1 cellular context compared by ENCODE assay signal in genomic region chr11:65961267-65962135, GRCh38.
A peak's percentile ranks its signal among the peaks of the same experiment; 100 is the strongest.
TF ChIP-seq lines count a peak whose summit lies in the region.

SART1 (plus strand) TSS chr11:65961734; CDS start chr11:65961781, 47 bp downstream.

TF ChIP-seq in HepG2, 621 proteins besides CTCF, POLR2A, EP300 and RAD21 (continued from another document and continues in another):
- TF ChIP-seq, protein P1, sequence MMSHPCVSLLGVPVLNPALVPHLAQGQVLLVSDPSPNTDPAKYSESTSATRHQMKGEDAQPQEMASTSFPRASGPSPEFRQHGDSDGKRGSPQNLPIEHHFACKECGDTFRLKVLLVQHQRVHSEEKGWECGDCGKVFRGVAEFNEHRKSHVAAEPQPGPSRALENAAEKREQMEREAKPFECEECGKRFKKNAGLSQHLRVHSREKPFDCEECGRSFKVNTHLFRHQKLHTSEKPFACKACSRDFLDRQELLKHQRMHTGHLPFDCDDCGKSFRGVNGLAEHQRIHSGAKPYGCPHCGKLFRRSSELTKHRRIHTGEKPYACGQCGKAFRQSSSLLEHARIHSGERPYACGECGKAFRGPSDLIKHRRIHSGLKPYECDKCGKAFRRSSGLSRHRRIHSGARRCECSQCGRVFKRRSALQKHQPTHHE (CRISPR knock-in tag; IDR thresholded peaks at IDR 0.05; ENCODE audit: borderline replicate concordance): peak; percentile 83; the same call in 1 of the 2 replicates
- TF ChIP-seq AHDC1 (CRISPR knock-in tag; IDR thresholded peaks at IDR 0.05; ENCODE audit: borderline replicate concordance) (no peak), MBD4 (IDR thresholded peaks at IDR 0.05; ENCODE audit: borderline replicate concordance, low read length) (no peak), RAD51 (IDR thresholded peaks at IDR 0.05; ENCODE audit: borderline replicate concordance) (no peak), ZNF766 (CRISPR knock-in tag; IDR thresholded peaks at IDR 0.05; ENCODE audit: borderline replicate concordance) (peak; percentile 76; the same call in 1 of the 2 replicates), ZNF629 (CRISPR knock-in tag; conservative IDR thresholded peaks at IDR 0.05) (no peak), HMGA1 (CRISPR knock-in tag; conservative IDR thresholded peaks at IDR 0.05) (no peak), TEAD2 (CRISPR knock-in tag; IDR thresholded peaks at IDR 0.05) (no peak), CBX5 (CRISPR knock-in tag; IDR thresholded peaks at IDR 0.05; ENCODE audit: borderline replicate concordance) (peak; percentile 49; the same call in 1 of the 2 replicates), SNAI1 (CRISPR knock-in tag; IDR thresholded peaks at IDR 0.05; ENCODE audit: borderline replicate concordance) (no peak), ZNF251 (CRISPR knock-in tag; IDR thresholded peaks at IDR 0.05) (no peak), HNF4A (CRISPR knock-in tag; IDR thresholded peaks at IDR 0.05) (no peak; the same call in 1 of the 2 replicates), ZNF589 (CRISPR knock-in tag; conservative IDR thresholded peaks at IDR 0.05) (peak; percentile 78; the same call in 1 of the 2 replicates), ZNF350 (CRISPR knock-in tag; IDR thresholded peaks at IDR 0.05; ENCODE audit: borderline replicate concordance, low read depth) (peak; percentile 69; the same call in 1 of the 2 replicates), STAT5B (CRISPR knock-in tag; IDR thresholded peaks at IDR 0.05) (no peak), SRSF9 (IDR thresholded peaks at IDR 0.05; ENCODE audit: borderline replicate concordance, insufficient read depth, low read depth, low read length, poor library complexity, severe bottlenecking) (no peak), EED (CRISPR knock-in tag; IDR thresholded peaks at IDR 0.05) (peak; percentile 94), ZNF224 (CRISPR knock-in tag; IDR thresholded peaks at IDR 0.05) (no peak), ZNF512 (CRISPR knock-in tag; IDR thresholded peaks at IDR 0.05) (no peak), ZNF564 (CRISPR knock-in tag; IDR thresholded peaks at IDR 0.05) (no peak), ZFP36L2 (CRISPR knock-in tag; IDR thresholded peaks at IDR 0.05) (no peak), HBP1 (CRISPR knock-in tag; IDR thresholded peaks at IDR 0.05; ENCODE audit: low read depth) (0 out of 2 replicates have a peak, but pooled peaks have one; percentile 42), REL (CRISPR knock-in tag; conservative IDR thresholded peaks at IDR 0.05) (no peak), SSRP1 (CRISPR knock-in tag; IDR thresholded peaks at IDR 0.05) (no peak; the same call in 1 of the 2 replicates), KLF9 (CRISPR knock-in tag; IDR thresholded peaks at IDR 0.05; ENCODE audit: low read depth) (no peak), ZMYM4 (CRISPR knock-in tag; IDR thresholded peaks at IDR 0.05) (peak; percentile 48; the same call in 1 of the 2 replicates), GTF2F1 (IDR thresholded peaks at IDR 0.05; ENCODE audit: low read length) (no peak), GFI1 (CRISPR knock-in tag; IDR thresholded peaks at IDR 0.05; ENCODE audit: borderline replicate concordance) (no peak)
- TF ChIP-seq, protein P2, sequence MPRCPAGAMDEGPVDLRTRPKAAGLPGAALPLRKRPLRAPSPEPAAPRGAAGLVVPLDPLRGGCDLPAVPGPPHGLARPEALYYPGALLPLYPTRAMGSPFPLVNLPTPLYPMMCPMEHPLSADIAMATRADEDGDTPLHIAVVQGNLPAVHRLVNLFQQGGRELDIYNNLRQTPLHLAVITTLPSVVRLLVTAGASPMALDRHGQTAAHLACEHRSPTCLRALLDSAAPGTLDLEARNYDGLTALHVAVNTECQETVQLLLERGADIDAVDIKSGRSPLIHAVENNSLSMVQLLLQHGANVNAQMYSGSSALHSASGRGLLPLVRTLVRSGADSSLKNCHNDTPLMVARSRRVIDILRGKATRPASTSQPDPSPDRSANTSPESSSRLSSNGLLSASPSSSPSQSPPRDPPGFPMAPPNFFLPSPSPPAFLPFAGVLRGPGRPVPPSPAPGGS (CRISPR knock-in tag; IDR thresholded peaks at IDR 0.05): peak; percentile 87; the same call in 1 of the 2 replicates
- TF ChIP-seq, protein P3, sequence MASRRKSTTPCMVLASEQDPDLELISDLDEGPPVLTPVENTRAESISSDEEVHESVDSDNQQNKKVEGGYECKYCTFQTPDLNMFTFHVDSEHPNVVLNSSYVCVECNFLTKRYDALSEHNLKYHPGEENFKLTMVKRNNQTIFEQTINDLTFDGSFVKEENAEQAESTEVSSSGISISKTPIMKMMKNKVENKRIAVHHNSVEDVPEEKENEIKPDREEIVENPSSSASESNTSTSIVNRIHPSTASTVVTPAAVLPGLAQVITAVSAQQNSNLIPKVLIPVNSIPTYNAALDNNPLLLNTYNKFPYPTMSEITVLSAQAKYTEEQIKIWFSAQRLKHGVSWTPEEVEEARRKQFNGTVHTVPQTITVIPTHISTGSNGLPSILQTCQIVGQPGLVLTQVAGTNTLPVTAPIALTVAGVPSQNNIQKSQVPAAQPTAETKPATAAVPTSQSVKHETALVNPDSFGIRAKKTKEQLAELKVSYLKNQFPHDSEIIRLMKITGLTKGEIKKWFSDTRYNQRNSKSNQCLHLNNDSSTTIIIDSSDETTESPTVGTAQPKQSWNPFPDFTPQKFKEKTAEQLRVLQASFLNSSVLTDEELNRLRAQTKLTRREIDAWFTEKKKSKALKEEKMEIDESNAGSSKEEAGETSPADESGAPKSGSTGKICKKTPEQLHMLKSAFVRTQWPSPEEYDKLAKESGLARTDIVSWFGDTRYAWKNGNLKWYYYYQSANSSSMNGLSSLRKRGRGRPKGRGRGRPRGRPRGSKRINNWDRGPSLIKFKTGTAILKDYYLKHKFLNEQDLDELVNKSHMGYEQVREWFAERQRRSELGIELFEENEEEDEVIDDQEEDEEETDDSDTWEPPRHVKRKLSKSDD (CRISPR knock-in tag; IDR thresholded peaks at IDR 0.05; ENCODE audit: low read depth): no peak
- TF ChIP-seq, protein P4, sequence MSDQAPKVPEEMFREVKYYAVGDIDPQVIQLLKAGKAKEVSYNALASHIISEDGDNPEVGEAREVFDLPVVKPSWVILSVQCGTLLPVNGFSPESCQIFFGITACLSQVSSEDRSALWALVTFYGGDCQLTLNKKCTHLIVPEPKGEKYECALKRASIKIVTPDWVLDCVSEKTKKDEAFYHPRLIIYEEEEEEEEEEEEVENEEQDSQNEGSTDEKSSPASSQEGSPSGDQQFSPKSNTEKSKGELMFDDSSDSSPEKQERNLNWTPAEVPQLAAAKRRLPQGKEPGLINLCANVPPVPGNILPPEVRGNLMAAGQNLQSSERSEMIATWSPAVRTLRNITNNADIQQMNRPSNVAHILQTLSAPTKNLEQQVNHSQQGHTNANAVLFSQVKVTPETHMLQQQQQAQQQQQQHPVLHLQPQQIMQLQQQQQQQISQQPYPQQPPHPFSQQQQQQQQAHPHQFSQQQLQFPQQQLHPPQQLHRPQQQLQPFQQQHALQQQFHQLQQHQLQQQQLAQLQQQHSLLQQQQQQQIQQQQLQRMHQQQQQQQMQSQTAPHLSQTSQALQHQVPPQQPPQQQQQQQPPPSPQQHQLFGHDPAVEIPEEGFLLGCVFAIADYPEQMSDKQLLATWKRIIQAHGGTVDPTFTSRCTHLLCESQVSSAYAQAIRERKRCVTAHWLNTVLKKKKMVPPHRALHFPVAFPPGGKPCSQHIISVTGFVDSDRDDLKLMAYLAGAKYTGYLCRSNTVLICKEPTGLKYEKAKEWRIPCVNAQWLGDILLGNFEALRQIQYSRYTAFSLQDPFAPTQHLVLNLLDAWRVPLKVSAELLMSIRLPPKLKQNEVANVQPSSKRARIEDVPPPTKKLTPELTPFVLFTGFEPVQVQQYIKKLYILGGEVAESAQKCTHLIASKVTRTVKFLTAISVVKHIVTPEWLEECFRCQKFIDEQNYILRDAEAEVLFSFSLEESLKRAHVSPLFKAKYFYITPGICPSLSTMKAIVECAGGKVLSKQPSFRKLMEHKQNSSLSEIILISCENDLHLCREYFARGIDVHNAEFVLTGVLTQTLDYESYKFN (CRISPR knock-in tag; conservative IDR thresholded peaks at IDR 0.05): peak; percentile 59; the same call in 1 of the 2 replicates
- TF ChIP-seq, protein P5, sequence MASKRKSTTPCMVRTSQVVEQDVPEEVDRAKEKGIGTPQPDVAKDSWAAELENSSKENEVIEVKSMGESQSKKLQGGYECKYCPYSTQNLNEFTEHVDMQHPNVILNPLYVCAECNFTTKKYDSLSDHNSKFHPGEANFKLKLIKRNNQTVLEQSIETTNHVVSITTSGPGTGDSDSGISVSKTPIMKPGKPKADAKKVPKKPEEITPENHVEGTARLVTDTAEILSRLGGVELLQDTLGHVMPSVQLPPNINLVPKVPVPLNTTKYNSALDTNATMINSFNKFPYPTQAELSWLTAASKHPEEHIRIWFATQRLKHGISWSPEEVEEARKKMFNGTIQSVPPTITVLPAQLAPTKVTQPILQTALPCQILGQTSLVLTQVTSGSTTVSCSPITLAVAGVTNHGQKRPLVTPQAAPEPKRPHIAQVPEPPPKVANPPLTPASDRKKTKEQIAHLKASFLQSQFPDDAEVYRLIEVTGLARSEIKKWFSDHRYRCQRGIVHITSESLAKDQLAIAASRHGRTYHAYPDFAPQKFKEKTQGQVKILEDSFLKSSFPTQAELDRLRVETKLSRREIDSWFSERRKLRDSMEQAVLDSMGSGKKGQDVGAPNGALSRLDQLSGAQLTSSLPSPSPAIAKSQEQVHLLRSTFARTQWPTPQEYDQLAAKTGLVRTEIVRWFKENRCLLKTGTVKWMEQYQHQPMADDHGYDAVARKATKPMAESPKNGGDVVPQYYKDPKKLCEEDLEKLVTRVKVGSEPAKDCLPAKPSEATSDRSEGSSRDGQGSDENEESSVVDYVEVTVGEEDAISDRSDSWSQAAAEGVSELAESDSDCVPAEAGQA (IDR thresholded peaks at IDR 0.05; ENCODE audit: low read depth): peak; percentile 74; the same call in 1 of the 2 replicates
- TF ChIP-seq, protein P5 (CRISPR knock-in tag; IDR thresholded peaks at IDR 0.05; ENCODE audit: borderline replicate concordance): no peak
